8 cellular contexts compared by ENCODE assay signal in genomic region chr2:148021059-148021985, GRCh38. TPM values are rescaled to one million over a fixed set of nuclear protein-coding genes. Genes with fewer than 3 reads are reported as not detected.
A peak's percentile ranks its signal among the peaks of the same experiment; 100 is the strongest.
DNase-seq lines count a peak whose midpoint lies in the region; ATAC-seq and TF ChIP-seq lines count a peak whose summit lies in the region.

TSS of gene MBD5 (plus strand) at chr2:148021091.

- no peaks in the 10 kb centered on the region for H3K4me1 ChIP-seq in endodermal cell (ENCODE audit: control insufficient read depth, insufficient read depth, low read length)

- no peaks in the 10 kb centered on the region for H3K9me3 ChIP-seq in endodermal cell (ENCODE audit: control insufficient read depth, low read length)

- peak; percentile 47 for ATAC-seq in activated CD4-positive, alpha-beta T cell treated with anti-CD3 and anti-CD28 coated beads for 36 hours
- ATAC-seq in stimulated activated memory B cell treated with anti-CD40 and anti-IgM and Interleukin-4, amounts not matched to agents 10 μg/mL and 1 μg/mL and 100 μg/mL, for 72 hours = peak; percentile 63

- peak within 1 kb of the TSS; percentile 95 for H3K4me3 Mint-ChIP-seq in activated CD4-positive, alpha-beta T cell treated with anti-CD3 and anti-CD28 coated beads for 36 hours
- H3K4me3 Mint-ChIP-seq in endodermal cell = peak within 1 kb of the TSS; percentile 87
- H3K4me3 Mint-ChIP-seq in stimulated activated memory B cell treated with anti-CD40 and anti-IgM and Interleukin-4, amounts not matched to agents 10 μg/mL and 1 μg/mL and 100 μg/mL, for 72 hours = peak within 1 kb of the TSS; percentile 99

- peak within 1 kb of the TSS; percentile 82 for H3K27ac ChIP-seq in endodermal cell (ENCODE audit: low read depth, low read length)

- CTCF ChIA-PET in activated CD4-positive, alpha-beta T cell treated with anti-CD3 and anti-CD28 coated beads for 36 hours (lab: Charles Lee) = interaction anchor here (0.7 to 1.9 kb wide), 4 partner anchors 8 to 487 kb away, joined by 3 to 8 read pairs (median 4); no protein-coding TSS in a partner anchor

- H3K36me3 ChIP-seq in endodermal cell (ENCODE audit: control insufficient read depth, insufficient read depth, low read length) = no peaks in the 10 kb centered on the region

- H3K9ac ChIP-seq in endodermal cell (ENCODE audit: extremely low read depth, low read length, poor library complexity, severe bottlenecking) = peak within 1 kb of the TSS; percentile 72

- H3K4me3 ChIP-seq in endodermal cell (ENCODE audit: low read length) = peak within 1 kb of the TSS; percentile 98

- intact Hi-C loops in activated CD4-positive, alpha-beta T cell treated with anti-CD3 and anti-CD28 coated beads for 36 hours (cut with DNase I, micrococcal nuclease) = loop anchor here (1.0 to 10.0 kb wide), 6 partner anchors 179 to 1566 kb away; partner anchors contain the start of genes MMADHC (in 2 of the 2) and KIF5C (in 1 of the 2)

- TF ChIP-seq CTCF in endodermal cell (conservative IDR thresholded peaks at IDR 0.05) = no peak

- H3K27ac Mint-ChIP-seq in activated CD4-positive, alpha-beta T cell treated with anti-CD3 and anti-CD28 coated beads for 36 hours = peak within 1 kb of the TSS; percentile 98
- H3K27ac Mint-ChIP-seq in endodermal cell = peak within 1 kb of the TSS; percentile 97
- H3K27ac Mint-ChIP-seq in stimulated activated memory B cell treated with anti-CD40 and anti-IgM and Interleukin-4, amounts not matched to agents 10 μg/mL and 1 μg/mL and 100 μg/mL, for 72 hours = peak within 1 kb of the TSS; percentile 94

- H3K27me3 ChIP-seq in endodermal cell (ENCODE audit: control insufficient read depth, insufficient read depth, low read length, poor library complexity, severe bottlenecking) = no peaks in the 10 kb centered on the region

- no peaks in the 10 kb centered on the region for H3K9me3 Mint-ChIP-seq in activated CD4-positive, alpha-beta T cell treated with anti-CD3 and anti-CD28 coated beads for 36 hours (ENCODE audit: low read depth)
- H3K9me3 Mint-ChIP-seq in endodermal cell = no peaks in the 10 kb centered on the region
- H3K9me3 Mint-ChIP-seq in stimulated activated memory B cell treated with anti-CD40 and anti-IgM and Interleukin-4, amounts not matched to agents 10 μg/mL and 1 μg/mL and 100 μg/mL, for 72 hours = no peaks in the 10 kb centered on the region

- peaks cover 46% of the 10 kb centered on the region for H3K4me1 Mint-ChIP-seq in activated CD4-positive, alpha-beta T cell treated with anti-CD3 and anti-CD28 coated beads for 36 hours
- H3K4me1 Mint-ChIP-seq in endodermal cell = peaks cover 37% of the 10 kb centered on the region
- peaks cover 63% of the 10 kb centered on the region for H3K4me1 Mint-ChIP-seq in stimulated activated memory B cell treated with anti-CD40 and anti-IgM and Interleukin-4, amounts not matched to agents 10 μg/mL and 1 μg/mL and 100 μg/mL, for 72 hours

- no peaks in the 10 kb centered on the region for H3K27me3 Mint-ChIP-seq in activated CD4-positive, alpha-beta T cell treated with anti-CD3 and anti-CD28 coated beads for 36 hours
- no peaks in the 10 kb centered on the region for H3K27me3 Mint-ChIP-seq in endodermal cell (ENCODE audit: insufficient read depth)
- no peaks in the 10 kb centered on the region for H3K27me3 Mint-ChIP-seq in stimulated activated memory B cell treated with anti-CD40 and anti-IgM and Interleukin-4, amounts not matched to agents 10 μg/mL and 1 μg/mL and 100 μg/mL, for 72 hours

- H3K36me3 Mint-ChIP-seq in activated CD4-positive, alpha-beta T cell treated with anti-CD3 and anti-CD28 coated beads for 36 hours (ENCODE audit: low read depth) = peaks cover 11% of the 10 kb centered on the region
- H3K36me3 Mint-ChIP-seq in endodermal cell (ENCODE audit: low read depth) = no peaks in the 10 kb centered on the region
- H3K36me3 Mint-ChIP-seq in stimulated activated memory B cell treated with anti-CD40 and anti-IgM and Interleukin-4, amounts not matched to agents 10 μg/mL and 1 μg/mL and 100 μg/mL, for 72 hours = no peaks in the 10 kb centered on the region

- 0% methylated on average over 1 to 8 of the region's 11 CpGs for WGBS in endodermal cell (ENCODE audit: insufficient coverage in 1 of 2, insufficient read length in 1 of 2), 2 experiments

- DNase-seq in NCI-H345 (lab: John Stamatoyannopoulos, UW) (peak; percentile 56), NCI-H345 treated with DMSO at 0.1 percent for 48 hours (lab: John Stamatoyannopoulos, UW; ENCODE audit: unreplicated experiment) (no peak), HCEC 1CT (peak; percentile 47), NAMALWA (ENCODE audit: low spot score) (peak; percentile 83), endodermal cell (peak; percentile 86), midbrain (lab: John Stamatoyannopoulos, UW) (peak; percentile 88)
- DNase-seq in activated CD4-positive, alpha-beta T cell treated with anti-CD3 and anti-CD28 coated beads for 36 hours = peak; percentile 72

- POLR2A ChIA-PET in activated CD4-positive, alpha-beta T cell treated with anti-CD3 and anti-CD28 coated beads for 36 hours (lab: Charles Lee) = interaction anchor here (0.6 to 1.6 kb wide), 5 partner anchors 11 to 625 kb away, joined by 3 to 8 read pairs (median 7); partner anchors contain the start of gene ACVR2A

RNA-seq across cellular contexts. Expression of gene MBD5, which starts in this region (rescaled TPM):
- total RNA-seq in activated CD4-positive, alpha-beta T cell treated with anti-CD3 and anti-CD28 coated beads for 36 hours = 10 to 100 TPM; 20.1 to 26.5 TPM
- total RNA-seq in endodermal cell = 10 to 100 TPM; 49.1 to 55.7 TPM
- 32.1 TPM for polyA plus RNA-seq in endodermal cell (2013, experiment 1 of 2)
- 26.7 TPM for polyA plus RNA-seq in endodermal cell (2013, experiment 2 of 2)
